In genomic region chr17:69724236-69724635, GRCh38 we compare ENCODE assay signal across 1 cellular context.
TF ChIP-seq lines count a peak whose summit lies in the region.

No MANE protein-coding gene starts in this region.

TF ChIP-seq in IMR-90, 13 proteins besides CTCF, POLR2A, EP300 and RAD21:
- TF ChIP-seq BHLHE40 (IDR thresholded peaks at IDR 0.05; ENCODE audit: low read depth, low read length) (no peak), RFX5 (IDR thresholded peaks at IDR 0.05; ENCODE audit: low read depth, low read length) (no peak), CHD1 (IDR thresholded peaks at IDR 0.05; ENCODE audit: low read depth, low read length) (no peak), FOS (IDR thresholded peaks at IDR 0.05; ENCODE audit: low read depth, low read length) (no peak), ELK1 (IDR thresholded peaks at IDR 0.05; ENCODE audit: borderline replicate concordance, low read depth, low read length) (no peak), NFE2L2 (IDR thresholded peaks at IDR 0.05; ENCODE audit: low read depth, low read length) (no peak), MXI1 (IDR thresholded peaks at IDR 0.05; ENCODE audit: borderline replicate concordance, low read depth, low read length) (no peak), MAFK (IDR thresholded peaks at IDR 0.05; ENCODE audit: low read depth, low read length) (peak; percentile 95), SMC3 (IDR thresholded peaks at IDR 0.05; ENCODE audit: low read depth, low read length) (no peak)
